ENCODE assay signal across 18 cellular contexts in genomic region chr1:41957568-41957967, GRCh38. TPM values are rescaled to one million over a fixed set of nuclear protein-coding genes. Genes with fewer than 3 reads are reported as not detected.
DNase-seq lines count a peak whose midpoint lies in the region; ATAC-seq and TF ChIP-seq lines count a peak whose summit lies in the region.
"Had no signal": no experiment of that assay in that cellular context is flagged by ENCODE, and none has a peak within 500 bp of the region (broad histone marks: within the 10 kb centered on the region; RNA-seq: fewer than 3 reads in every experiment).

No MANE protein-coding gene starts in this region.

- H3K27ac ChIP-seq in right atrium auricular region (peak overlapping the region in 1 of 2 donors; percentile 43), heart right ventricle (peak overlapping the region in 4 of 10 donors; percentile 1 to 45 (median 31)), spleen (no peak overlapping the region)
- H3K27ac ChIP-seq: A549, KMS-11 had no signal

- intact Hi-C loops in Right ventricle myocardium superior (cut with DNase I): no loop called here
- intact Hi-C loops in heart right ventricle (cut with DNase I): no loop called here
- intact Hi-C loops in spleen (cut with DNase I; ENCODE audit: low total_unique reads): no loop called here

- 54 to 68% methylated on average over 3 of the region's 3 CpGs for WGBS in heart right ventricle, 2 donors
- 86 to 95% (median 93%) methylated on average over 3 of the region's 3 CpGs for WGBS in spleen, 5 donors

- peaks cover 0 to 4% of the 10 kb centered on the region in 2 donors for H3K4me1 ChIP-seq in right atrium auricular region
- H3K4me1 ChIP-seq in heart right ventricle: peaks cover 0 to 20% (median 0%) of the 10 kb centered on the region in 9 donors
- H3K4me1 ChIP-seq in spleen: peaks cover 0 to 5% (median 0%) of the 10 kb centered on the region in 6 donors

- H3K9me3 ChIP-seq in right atrium auricular region (no peaks in the 10 kb centered on the region), heart right ventricle (peaks cover 0 to 4% (median 0%) of the 10 kb centered on the region in 11 donors), spleen (no peaks in the 10 kb centered on the region)
- H3K9me3 ChIP-seq: A549 had no signal

- H3K36me3 ChIP-seq in right atrium auricular region (no peaks in the 10 kb centered on the region), heart right ventricle (no peaks in the 10 kb centered on the region), spleen (no peaks in the 10 kb centered on the region)

- no peak for TF ChIP-seq POLR2A in spleen (IDR thresholded peaks at IDR 0.05)

- H3K27me3 ChIP-seq in right atrium auricular region (no peaks in the 10 kb centered on the region), heart right ventricle (no peaks in the 10 kb centered on the region), spleen (replicated peaks in 1 of 7) (no peaks in the 10 kb centered on the region)

- ATAC-seq in Right ventricle myocardium superior (ENCODE audit: poor library complexity) (peak; percentile 73), heart right ventricle (peak in 7 of 8 donors; percentile 38 to 92 (median 70)), GM18502 (IDR thresholded peaks at IDR 0.05; ENCODE audit: poor library complexity, unreplicated experiment) (no peak), HG02973 (IDR thresholded peaks at IDR 0.05; ENCODE audit: unreplicated experiment) (no peak)
- ATAC-seq: A549; activated CD8-positive, alpha-beta T cell treated with anti-CD3 and anti-CD28 coated beads for 36 hours; effector memory CD8-positive, alpha-beta T cell; sciatic nerve; stimulated activated naive CD8-positive, alpha-beta T cell treated with anti-CD3 and anti-CD28 coated beads, Interleukin-15, Interleukin-2, amounts not matched to agents 100 U/mL and 50 U/mL, for 24 hours had no signal

- H3K4me3 ChIP-seq in right atrium auricular region (no peak overlapping the region), heart right ventricle (no peak overlapping the region), spleen (no peak overlapping the region)
- H3K4me3 ChIP-seq: A549 had no signal

- DNase-seq in Right ventricle myocardium superior: no peak
- DNase-seq in right atrium auricular region (ENCODE audit: low spot score): no peak
- peak; percentile 64 for DNase-seq in astrocyte of the hippocampus (ENCODE audit: low read depth, low spot score)
- no peak for DNase-seq in heart right ventricle
- no peak for DNase-seq in NCI-H526 (lab: John Stamatoyannopoulos, UW)
- DNase-seq in spleen: no peak
- DNase-seq: activated CD8-positive, alpha-beta T cell treated with anti-CD3 and anti-CD28 coated beads for 36 hours; activated effector memory CD4-positive, alpha-beta T cell treated with anti-CD3 and anti-CD28 coated beads, Interleukin-2, amount 50 U/mL, for 16 hours; effector memory CD8-positive, alpha-beta T cell; NCI-H1694; NCI-H510A treated with DMSO at 0.1 percent for 48 hours; RPMI8226; stimulated activated naive CD8-positive, alpha-beta T cell treated with anti-CD3 and anti-CD28 coated beads, Interleukin-15, Interleukin-2, amounts not matched to agents 100 U/mL and 50 U/mL, for 24 hours had no signal

- TF ChIP-seq CTCF in right atrium auricular region (IDR thresholded peaks at IDR 0.05) (no peak), heart right ventricle (IDR thresholded peaks at IDR 0.05) (no peak), spleen (IDR thresholded peaks at IDR 0.05 in 8 of 11, conservative IDR thresholded peaks at IDR 0.05 in 3 of 11) (no peak)

RNA-seq across cellular contexts. Expression of gene HIVEP3, which starts 38.8 kb away (rescaled TPM):
- total RNA-seq in Right ventricle myocardium superior: 6.4 TPM
- total RNA-seq in right atrium auricular region: 1 to 10 TPM; 4.7 to 5.8 TPM
- 1 to 10 TPM; 3.8 to 7.5 (median 5.4) TPM for total RNA-seq in heart right ventricle
- polyA plus RNA-seq in heart right ventricle: 1 to 10 TPM; 2.6 to 4.5 TPM
- total RNA-seq in spleen: 10 to 100 TPM in 4 of 7 donors, 1 to 10 TPM in 3; 5.6 to 21.2 (median 11.0) TPM
- polyA plus RNA-seq in spleen: 1 to 10 TPM; 2.4 to 4.7 (median 2.5) TPM

Comparison
In these comparisons a context has a peak if more than half of its experiments do, and no peak if none do; other contexts are left out.
1. ATAC-seq: peak in Right ventricle myocardium superior (single experiment) and heart right ventricle (7 of 8); none in GM18502 (single experiment) and HG02973 (single experiment).